11 cellular contexts compared by ENCODE assay signal in the genomic region with DNA sequence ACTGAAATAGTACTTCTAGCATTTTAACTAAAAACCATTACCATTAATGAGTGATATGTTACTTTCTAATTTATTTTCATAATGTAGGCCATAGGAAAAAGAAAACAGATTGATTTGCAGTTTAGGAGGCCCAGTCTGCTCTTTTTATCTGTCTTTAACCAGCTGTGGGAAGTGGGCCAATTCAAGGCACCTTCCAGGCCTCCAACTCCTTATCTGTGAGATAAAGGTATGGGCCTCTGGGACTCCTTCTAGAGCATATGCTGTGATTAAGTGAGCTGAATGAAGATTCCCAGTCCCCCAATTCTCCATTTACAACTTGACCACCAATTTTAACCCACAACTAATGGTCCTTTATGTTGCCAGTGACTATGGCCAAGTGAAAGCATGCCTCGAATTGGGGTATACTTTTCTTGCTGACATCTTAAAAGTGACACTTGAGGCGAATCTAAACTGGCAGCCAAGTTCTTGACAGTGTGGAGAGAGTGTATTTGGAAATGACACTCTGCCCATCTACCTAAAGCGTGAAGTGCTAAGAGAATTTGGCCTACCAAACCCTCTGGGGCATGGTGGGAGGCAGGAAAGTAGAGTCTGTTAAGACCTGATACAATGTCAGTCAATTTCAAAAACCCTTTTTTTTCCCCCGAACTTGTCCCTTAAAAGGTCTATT.
DNase-seq lines count a peak whose midpoint lies in the region; ATAC-seq and TF ChIP-seq lines count a peak whose summit lies in the region.
"Had no signal": no experiment of that assay in that cellular context is flagged by ENCODE, and none has a peak within 500 bp of the region (broad histone marks: within the 10 kb centered on the region; RNA-seq: fewer than 3 reads in every experiment).

No MANE protein-coding gene starts in this region.

- H3K9me3 ChIP-seq in Caco-2: no peaks in the 10 kb centered on the region
- H3K9me3 ChIP-seq in naive thymus-derived CD4-positive, alpha-beta T cell (ENCODE audit: control insufficient read depth in 2 of 3, low read length in 3 of 3): no peaks in the 10 kb centered on the region

- BruUV-seq in Caco-2 (replicated peaks; lab: Mats Ljungman, UMichigan): no TSS peak

- no peaks in the 10 kb centered on the region for H3K9me3 Mint-ChIP-seq in activated CD4-positive, alpha-beta memory T cell treated with anti-CD3 and anti-CD28 coated beads for 36 hours
- H3K9me3 Mint-ChIP-seq in mesothelial cell of epicardium (peaks cover 4% of the 10 kb centered on the region), Caco-2 (ENCODE audit: unreplicated experiment) (no peaks in the 10 kb centered on the region)
- H3K9me3 Mint-ChIP-seq in naive thymus-derived CD4-positive, alpha-beta T cell: no peaks in the 10 kb centered on the region

- peaks cover 15% of the 10 kb centered on the region for H3K36me3 Mint-ChIP-seq in activated CD4-positive, alpha-beta memory T cell treated with anti-CD3 and anti-CD28 coated beads for 36 hours
- peaks cover 12% of the 10 kb centered on the region for H3K36me3 Mint-ChIP-seq in mesothelial cell of epicardium
- H3K36me3 Mint-ChIP-seq in Caco-2 (ENCODE audit: insufficient read depth, unreplicated experiment): peaks cover 39% of the 10 kb centered on the region
- peaks cover 0 to 26% (median 10%) of the 10 kb centered on the region in 5 donors for H3K36me3 Mint-ChIP-seq in naive thymus-derived CD4-positive, alpha-beta T cell

- H3K4me3 Mint-ChIP-seq in activated CD4-positive, alpha-beta memory T cell treated with anti-CD3 and anti-CD28 coated beads for 36 hours: no peak overlapping the region
- H3K4me3 Mint-ChIP-seq in mesothelial cell of epicardium (no peak overlapping the region), Caco-2 (ENCODE audit: unreplicated experiment) (no peak overlapping the region)
- no peak overlapping the region for H3K4me3 Mint-ChIP-seq in naive thymus-derived CD4-positive, alpha-beta T cell

- no peaks in the 10 kb centered on the region for H3K27me3 Mint-ChIP-seq in activated CD4-positive, alpha-beta memory T cell treated with anti-CD3 and anti-CD28 coated beads for 36 hours
- H3K27me3 Mint-ChIP-seq in mesothelial cell of epicardium (ENCODE audit: low read depth) (no peaks in the 10 kb centered on the region), Caco-2 (ENCODE audit: insufficient read depth, unreplicated experiment) (no peaks in the 10 kb centered on the region)
- peaks cover 0 to 12% (median 0%) of the 10 kb centered on the region in 5 donors for H3K27me3 Mint-ChIP-seq in naive thymus-derived CD4-positive, alpha-beta T cell

- POLR2A ChIA-PET in activated CD4-positive, alpha-beta memory T cell treated with anti-CD3 and anti-CD28 coated beads for 36 hours (lab: Charles Lee): interaction anchor here (1.1 kb wide), 1 partner anchor 121 kb away, joined by 3 read pairs; no protein-coding TSS in a partner anchor
- POLR2A ChIA-PET in Caco-2 (lab: Charles Lee): no interaction called here
- POLR2A ChIA-PET in naive thymus-derived CD4-positive, alpha-beta T cell (lab: Charles Lee): interaction anchor here (1.3 kb wide), 1 partner anchor 88 kb away, joined by 3 read pairs; the partner anchor contains the start of gene PIK3R1

- TF ChIP-seq CTCF in mesothelial cell of epicardium (IDR thresholded peaks at IDR 0.05; ENCODE audit: unreplicated experiment): no peak
- no peak for TF ChIP-seq CTCF in Caco-2 (IDR thresholded peaks at IDR 0.05; ENCODE audit: insufficient read depth in 1 of 2, low read depth in 1 of 2, low read length in 1 of 2, severe bottlenecking in 1 of 2, unreplicated experiment in 1 of 2)

- CTCF ChIA-PET in activated CD4-positive, alpha-beta memory T cell treated with anti-CD3 and anti-CD28 coated beads for 36 hours (lab: Charles Lee): interaction anchor here (0.7 to 5.4 kb wide), 6 partner anchors 17 to 161 kb away, joined by 3 to 52 read pairs (median 4); no protein-coding TSS in a partner anchor
- CTCF ChIA-PET in Caco-2 (lab: Charles Lee): no interaction called here
- CTCF ChIA-PET in naive thymus-derived CD4-positive, alpha-beta T cell (lab: Charles Lee): interaction anchor here (1.4 kb wide), 1 partner anchor 16 kb away, joined by 6 read pairs; no protein-coding TSS in a partner anchor

- intact Hi-C loops in activated CD4-positive, alpha-beta memory T cell treated with anti-CD3 and anti-CD28 coated beads for 36 hours (cut with micrococcal nuclease): loop anchor here (1.0 to 2.0 kb wide), 6 partner anchors 16 to 160 kb away; no protein-coding TSS in a partner anchor
- intact Hi-C loops in Caco-2 (cut with micrococcal nuclease; ENCODE audit: unreplicated experiment): no loop called here
- intact Hi-C loops in naive thymus-derived CD4-positive, alpha-beta T cell (cut with micrococcal nuclease): no loop called here

- no peaks in the 10 kb centered on the region for H3K27me3 ChIP-seq in Caco-2 (replicated peaks; ENCODE audit: control insufficient read depth, insufficient read depth, low read length)
- no peaks in the 10 kb centered on the region for H3K27me3 ChIP-seq in naive thymus-derived CD4-positive, alpha-beta T cell (ENCODE audit: control insufficient read depth in 2 of 2, insufficient read depth in 2 of 2, low read length in 2 of 2)

- peak overlapping the region; percentile 57 for H3K27ac Mint-ChIP-seq in activated CD4-positive, alpha-beta memory T cell treated with anti-CD3 and anti-CD28 coated beads for 36 hours
- H3K27ac Mint-ChIP-seq in mesothelial cell of epicardium: peak overlapping the region; percentile 73
- no peak overlapping the region for H3K27ac Mint-ChIP-seq in Caco-2 (ENCODE audit: unreplicated experiment)
- peak overlapping the region in 2 of 9 donors; percentile 11 to 53 for H3K27ac Mint-ChIP-seq in naive thymus-derived CD4-positive, alpha-beta T cell

- H3K4me3 ChIP-seq in Caco-2 (ENCODE audit: low read depth, low read length): no peak overlapping the region
- no peak overlapping the region for H3K4me3 ChIP-seq in naive thymus-derived CD4-positive, alpha-beta T cell (ENCODE audit: low read length)

- no peak for DNase-seq in activated CD4-positive, alpha-beta memory T cell treated with anti-CD3 and anti-CD28 coated beads for 36 hours
- DNase-seq in mesothelial cell of epicardium (ENCODE audit: low spot score in 2 of 2, unreplicated experiment in 2 of 2) (no peak), Caco-2 (no peak), retina (no peak)
- DNase-seq in naive thymus-derived CD4-positive, alpha-beta T cell: no peak
- DNase-seq: NCI-H2171, substantia nigra had no signal

- no peak overlapping the region for H3K27ac ChIP-seq in naive thymus-derived CD4-positive, alpha-beta T cell (ENCODE audit: low read depth, low read length)
- H3K27ac ChIP-seq: epithelial cell of prostate had no signal

- H3K36me3 ChIP-seq in Caco-2 (ENCODE audit: control insufficient read depth, insufficient read depth, low read length): no peaks in the 10 kb centered on the region; the same call in 1 of the 2 replicates
- peaks cover 3 to 9% (median 8%) of the 10 kb centered on the region in 3 experiments for H3K36me3 ChIP-seq in naive thymus-derived CD4-positive, alpha-beta T cell (ENCODE audit: control insufficient read depth in 2 of 3, insufficient read depth in 3 of 3, low read length in 3 of 3)

- peak; percentile 9 for ATAC-seq in GM18909 (IDR thresholded peaks at IDR 0.05; ENCODE audit: poor library complexity, unreplicated experiment)
- peak; percentile 10 for ATAC-seq in HG02642 (IDR thresholded peaks at IDR 0.05; ENCODE audit: poor library complexity, unreplicated experiment)
- ATAC-seq in naive thymus-derived CD4-positive, alpha-beta T cell: no peak
- ATAC-seq: Panc1 had no signal

- H3K4me1 Mint-ChIP-seq in activated CD4-positive, alpha-beta memory T cell treated with anti-CD3 and anti-CD28 coated beads for 36 hours (ENCODE audit: low read depth): peaks cover 48% of the 10 kb centered on the region
- peaks cover 62% of the 10 kb centered on the region for H3K4me1 Mint-ChIP-seq in mesothelial cell of epicardium
- H3K4me1 Mint-ChIP-seq in Caco-2 (ENCODE audit: low read depth, unreplicated experiment): peaks cover 9% of the 10 kb centered on the region
- H3K4me1 Mint-ChIP-seq in naive thymus-derived CD4-positive, alpha-beta T cell: peaks cover 0 to 23% (median 4%) of the 10 kb centered on the region in 7 donors

- H3K4me1 ChIP-seq in Caco-2: peaks cover 18% of the 10 kb centered on the region
- H3K4me1 ChIP-seq in naive thymus-derived CD4-positive, alpha-beta T cell (ENCODE audit: control insufficient read depth in 2 of 2, insufficient read depth in 2 of 2, low read length in 2 of 2): peaks cover 0 to 13% of the 10 kb centered on the region in 2 donors
